ENCODE assay signal across 8 cellular contexts in genomic region chr1:160006312-160006940, GRCh38.
DNase-seq lines count a peak whose midpoint lies in the region; ATAC-seq, FAIRE-seq and TF ChIP-seq lines count a peak whose summit lies in the region.

No MANE protein-coding gene starts in this region.

- peaks cover 15% of the 10 kb centered on the region for H3K4me1 ChIP-seq in HAP-1

- in situ Hi-C loops in HAP-1 (cut with MboI; ENCODE audit: low sequenced_read_pairs), result loop anchor here (5.0 to 25.0 kb wide), 2 partner anchors 69 to 869 kb away; no protein-coding TSS in a partner anchor
- in situ Hi-C loops in astrocyte of the spinal cord (cut with HindIII; ENCODE audit: low sequenced_read_pairs), result no loop called here

- H3K36me3 ChIP-seq in HAP-1 (replicated peaks), result no peaks in the 10 kb centered on the region

- no peak for ATAC-seq in HG02981 (IDR thresholded peaks at IDR 0.05; ENCODE audit: unreplicated experiment)

- H3K27me3 ChIP-seq in HAP-1 (ENCODE audit: low read depth), result no peaks in the 10 kb centered on the region

- peak; percentile 99 for TF ChIP-seq CTCF in astrocyte of the spinal cord (IDR thresholded peaks at IDR 0.05; ENCODE audit: low read depth, low read length)

- peak; percentile 71 for DNase-seq in DMS153 (lab: John Stamatoyannopoulos, UW)
- DNase-seq in HAP-1 (ENCODE audit: low spot score in 2 of 2), result peak; percentile 54 to 83
- DNase-seq in NCI-H187 treated with DMSO at 0.1 percent for 48 hours (lab: John Stamatoyannopoulos, UW), result peak; percentile 43
- peak; percentile 65 for DNase-seq in astrocyte of the spinal cord (ENCODE audit: low read depth, low spot score)
- DNase-seq in iris pigment epithelial cell (ENCODE audit: low read depth), result peak; percentile 61
- peak; percentile 63 to 64 for DNase-seq in stimulated activated CD4-positive, alpha-beta T cell treated with anti-CD3 and anti-CD28 coated beads, Interleukin-2, amount 100 ng/mL, for 48 hours

- H3K9me3 ChIP-seq in HAP-1, result no peaks in the 10 kb centered on the region

- H3K4me3 ChIP-seq in HAP-1 (no peak overlapping the region), astrocyte of the spinal cord (ENCODE audit: low read depth, low read length) (no peak overlapping the region)

- FAIRE-seq in TTC549 (lab: Jason Lieb, UNC), result peak; percentile 86
